Comparison of ENCODE assay signal across 9 cellular contexts in genomic region chr2:20012032-20012281, GRCh38. TPM values are rescaled to one million over a fixed set of nuclear protein-coding genes. Genes with fewer than 3 reads are reported as not detected.
DNase-seq lines count a peak whose midpoint lies in the region; ATAC-seq and TF ChIP-seq lines count a peak whose summit lies in the region.
"Had no signal": no experiment of that assay in that cellular context is flagged by ENCODE, and none has a peak within 500 bp of the region (broad histone marks: within the 10 kb centered on the region; RNA-seq: fewer than 3 reads in every experiment).

No MANE protein-coding gene starts in this region.

- H3K9ac ChIP-seq in SK-N-SH (peak overlapping the region; percentile 57; the same call in 1 of the 2 replicates), fibroblast of lung (ENCODE audit: insufficient read depth, low read length) (no peak overlapping the region)

- H4K20me1 ChIP-seq in SK-N-SH (ENCODE audit: insufficient read depth) (no peaks in the 10 kb centered on the region), fibroblast of lung (ENCODE audit: control insufficient read depth, extremely low read depth, insufficient read depth, low read length) (no peaks in the 10 kb centered on the region)

- H3K79me2 ChIP-seq in SK-N-SH (ENCODE audit: insufficient read depth) (no peaks in the 10 kb centered on the region), fibroblast of lung (ENCODE audit: control insufficient read depth, insufficient read depth, low read length) (no peaks in the 10 kb centered on the region)

- TF ChIP-seq RAD21 in SK-N-SH (IDR thresholded peaks at IDR 0.05; ENCODE audit: low read length), result no peak

- peaks cover 0 to 12% (median 6%) of the 10 kb centered on the region in 4 donors for H3K4me1 Mint-ChIP-seq in CD4-positive, CD25-positive, alpha-beta regulatory T cell
- H3K4me1 Mint-ChIP-seq in osteocyte (ENCODE audit: unreplicated experiment), result peaks cover 17% of the 10 kb centered on the region

- intact Hi-C loops in posterior vena cava (cut with DNase I), result loop anchor here in 1 of 2 donors (5.0 kb wide), 1 partner anchor 85 kb away; no protein-coding TSS in a partner anchor

- no peaks in the 10 kb centered on the region for H3K36me3 ChIP-seq in CD4-positive, CD25-positive, alpha-beta regulatory T cell (ENCODE audit: control insufficient read depth, insufficient read depth, low read length)
- H3K36me3 ChIP-seq in SK-N-SH (replicated peaks in 1 of 2; ENCODE audit: control insufficient read depth in 1 of 2, insufficient read depth in 2 of 2, low read length in 1 of 2), result no peaks in the 10 kb centered on the region
- H3K36me3 ChIP-seq in fibroblast of lung (ENCODE audit: control insufficient read depth, insufficient read depth, low read length), result no peaks in the 10 kb centered on the region

- H3K9me3 Mint-ChIP-seq in CD4-positive, CD25-positive, alpha-beta regulatory T cell, result peaks cover 0 to 4% (median 0%) of the 10 kb centered on the region in 7 donors
- H3K9me3 Mint-ChIP-seq in osteocyte (ENCODE audit: unreplicated experiment), result peaks cover 12% of the 10 kb centered on the region

- H3K27me3 Mint-ChIP-seq in CD4-positive, CD25-positive, alpha-beta regulatory T cell, result peaks cover 56% of the 10 kb centered on the region
- no peaks in the 10 kb centered on the region for H3K27me3 Mint-ChIP-seq in osteocyte (ENCODE audit: unreplicated experiment)

- no peak for DNase-seq in CD4-positive, CD25-positive, alpha-beta regulatory T cell
- DNase-seq in SK-N-SH, result peak; percentile 76
- no peak for DNase-seq in fibroblast of lung (ENCODE audit: low read depth in 2 of 2)
- DNase-seq in osteocyte (ENCODE audit: extremely low spot score, unreplicated experiment), result no peak
- no peak for DNase-seq in posterior vena cava (ENCODE audit: low spot score)
- DNase-seq in NCI-H2029 treated with DMSO at 0.1 percent for 48 hours (lab: John Stamatoyannopoulos, UW), result no peak
- DNase-seq: anterior cingulate cortex had no signal

- no peak overlapping the region for H3K27ac ChIP-seq in CD4-positive, CD25-positive, alpha-beta regulatory T cell (ENCODE audit: insufficient read depth, low read length, poor library complexity, severe bottlenecking)
- H3K27ac ChIP-seq in SK-N-SH (ENCODE audit: low read depth in 2 of 2, low read length in 1 of 2) (no peak overlapping the region), fibroblast of lung (ENCODE audit: insufficient read depth, low read length) (no peak overlapping the region)

- H3F3A ChIP-seq in SK-N-SH (replicated peaks; ENCODE audit: insufficient read depth), result peaks cover 4% of the 10 kb centered on the region

- POLR2A ChIA-PET in SK-N-SH (lab: Yijun Ruan, JAX), result interaction anchor here (1.3 to 1.4 kb wide), 2 partner anchors 40 to 111 kb away, joined by 3 to 4 read pairs; partner anchors contain the start of genes LAPTM4A and TTC32

- H3K9me3 ChIP-seq in CD4-positive, CD25-positive, alpha-beta regulatory T cell (ENCODE audit: control insufficient read depth in 2 of 2, low read length in 2 of 2), result no peaks in the 10 kb centered on the region
- no peaks in the 10 kb centered on the region for H3K9me3 ChIP-seq in SK-N-SH
- no peaks in the 10 kb centered on the region for H3K9me3 ChIP-seq in fibroblast of lung (ENCODE audit: control insufficient read depth, insufficient read depth, low read depth, low read length)

- peaks cover 12% of the 10 kb centered on the region for H3K4me1 ChIP-seq in CD4-positive, CD25-positive, alpha-beta regulatory T cell (ENCODE audit: control insufficient read depth, insufficient read depth, low read length, poor library complexity, severe bottlenecking)
- H3K4me1 ChIP-seq in SK-N-SH (ENCODE audit: control insufficient read depth in 1 of 2, insufficient read depth in 2 of 2, low read depth in 1 of 2, low read length in 1 of 2), result peaks cover 0 to 16% of the 10 kb centered on the region in 2 experiments; a peak in 2 of 4 replicates
- H3K4me1 ChIP-seq in fibroblast of lung (ENCODE audit: control insufficient read depth, extremely low read depth, insufficient read depth, low read length), result no peaks in the 10 kb centered on the region

- H3K36me3 Mint-ChIP-seq in CD4-positive, CD25-positive, alpha-beta regulatory T cell, result no peaks in the 10 kb centered on the region
- H3K36me3 Mint-ChIP-seq in osteocyte (ENCODE audit: unreplicated experiment), result no peaks in the 10 kb centered on the region

- TF ChIP-seq CTCF in SK-N-SH (IDR thresholded peaks at IDR 0.05), result no peak
- no peak for TF ChIP-seq CTCF in fibroblast of lung (conservative IDR thresholded peaks at IDR 0.05 in 1 of 2, IDR thresholded peaks at IDR 0.05 in 1 of 2; ENCODE audit: low read depth in 1 of 2, low read length in 2 of 2)
- no peak for TF ChIP-seq CTCF in osteocyte (IDR thresholded peaks at IDR 0.05)

- H2AFZ ChIP-seq in SK-N-SH (ENCODE audit: low read depth), result peak overlapping the region; percentile 95
- H2AFZ ChIP-seq in fibroblast of lung (ENCODE audit: low read length), result peak overlapping the region; percentile 38

- no peak for ATAC-seq in CD4-positive, CD25-positive, alpha-beta regulatory T cell (ENCODE audit: low read depth in 2 of 2)
- no peak for ATAC-seq in GM19395 (IDR thresholded peaks at IDR 0.05; ENCODE audit: unreplicated experiment)
- ATAC-seq in HG02981 (IDR thresholded peaks at IDR 0.05; ENCODE audit: unreplicated experiment), result no peak

- no peak for TF ChIP-seq EP300 in SK-N-SH (IDR thresholded peaks at IDR 0.05; ENCODE audit: borderline replicate concordance in 1 of 2, low read depth in 1 of 2, low read length in 1 of 2)

- H3K4me3 Mint-ChIP-seq in CD4-positive, CD25-positive, alpha-beta regulatory T cell, result peak overlapping the region in 3 of 4 donors; percentile 30 to 83 (median 77)
- peak overlapping the region; percentile 59 for H3K4me3 Mint-ChIP-seq in osteocyte (ENCODE audit: unreplicated experiment)

- H3K4me2 ChIP-seq in SK-N-SH (peak overlapping the region; percentile 75), fibroblast of lung (ENCODE audit: extremely low read depth, insufficient read depth, low read length) (peak overlapping the region; percentile 58)

- no peaks in the 10 kb centered on the region for H3K9me2 ChIP-seq in SK-N-SH

- H3K27me3 ChIP-seq in CD4-positive, CD25-positive, alpha-beta regulatory T cell (ENCODE audit: control insufficient read depth, insufficient read depth, low read length), result peaks cover 41% of the 10 kb centered on the region
- H3K27me3 ChIP-seq in SK-N-SH (ENCODE audit: insufficient read depth) (no peaks in the 10 kb centered on the region), fibroblast of lung (ENCODE audit: control insufficient read depth, insufficient read depth, low read length) (no peaks in the 10 kb centered on the region)

- CTCF ChIA-PET in SK-N-SH (lab: Yijun Ruan, JAX), result interaction anchor here (1.0 to 9.7 kb wide), 12 partner anchors 18 to 410 kb away, joined by 3 to 233 read pairs (median 4); no protein-coding TSS in a partner anchor

- 53% methylated on average over 4 of the region's 4 CpGs for WGBS in SK-N-SH (ENCODE audit: low lambda C conversion rate)

- H3K27ac Mint-ChIP-seq in CD4-positive, CD25-positive, alpha-beta regulatory T cell, result no peak overlapping the region
- H3K27ac Mint-ChIP-seq in osteocyte (ENCODE audit: unreplicated experiment), result no peak overlapping the region

- no peak overlapping the region for H3K4me3 ChIP-seq in CD4-positive, CD25-positive, alpha-beta regulatory T cell (ENCODE audit: low read depth, low read length)
- H3K4me3 ChIP-seq in SK-N-SH (ENCODE audit: low read depth in 2 of 2, low read length in 1 of 2), result peak overlapping the region; percentile 52 to 61
- H3K4me3 ChIP-seq in fibroblast of lung (replicated peaks in 1 of 4; ENCODE audit: control extremely low read depth in 1 of 4, insufficient read depth in 1 of 4, low read depth in 3 of 4, low read length in 4 of 4), result peak overlapping the region; percentile 19 to 60 (median 36)

TF ChIP-seq in SK-N-SH, 30 proteins besides CTCF, POLR2A, EP300 and RAD21 (continues in another document):
- TF ChIP-seq RFX5 (IDR thresholded peaks at IDR 0.05; ENCODE audit: low read length) (no peak), EZH2phosphoT487 (IDR thresholded peaks at IDR 0.05; ENCODE audit: borderline replicate concordance, low read depth) (no peak), ELF1 (IDR thresholded peaks at IDR 0.05) (no peak), GABPA (IDR thresholded peaks at IDR 0.05; ENCODE audit: low read depth) (no peak), MEF2A (IDR thresholded peaks at IDR 0.05; ENCODE audit: borderline replicate concordance, low read depth) (no peak), TEAD4 (IDR thresholded peaks at IDR 0.05; ENCODE audit: borderline replicate concordance, insufficient read depth) (no peak)

RNA-seq across cellular contexts. Expression of gene MATN3, which starts 0.5 kb away (rescaled TPM):
- total RNA-seq in CD4-positive, CD25-positive, alpha-beta regulatory T cell, result not detected
- not detected for polyA plus RNA-seq in CD4-positive, CD25-positive, alpha-beta regulatory T cell
- polyA plus RNA-seq in SK-N-SH (2012; rRNA removed), result 4.0 and 5.9 TPM in 2 replicates
- 7.1 and 8.9 TPM in 2 replicates for polyA plus RNA-seq in SK-N-SH (2012; cell fraction: cytosol; rRNA removed)
- 3.6 and 5.5 TPM in 2 replicates for polyA plus RNA-seq in SK-N-SH (2012; cell fraction: nucleus; rRNA removed)
- total RNA-seq in fibroblast of lung, result 0.51 and 2.3 TPM in 2 replicates
- 4.5 and 6.9 TPM in 2 replicates for polyA plus RNA-seq in fibroblast of lung
- 3.6 and 5.5 TPM in 2 replicates for polyA plus RNA-seq in fibroblast of lung (2012)
- polyA minus RNA-seq in fibroblast of lung (ENCODE audit: low replicate concordance), result 1.8 and 2.6 TPM in 2 replicates
- total RNA-seq in osteocyte, result 12.2 and 12.8 TPM in 2 replicates
- 1 to 10 TPM; 1.2 to 2.3 TPM for total RNA-seq in posterior vena cava

RNA-seq across cellular contexts. Expression of gene WDR35, which starts 22.1 kb away (rescaled TPM):
- 3.8 TPM for total RNA-seq in CD4-positive, CD25-positive, alpha-beta regulatory T cell
- polyA plus RNA-seq in CD4-positive, CD25-positive, alpha-beta regulatory T cell, result 1 to 10 TPM; 1.3 to 2.6 (median 1.9) TPM
- polyA plus RNA-seq in SK-N-SH (2012; rRNA removed) (8.6 and 12.1 TPM in 2 replicates), fibroblast of lung (7.0 and 8.3 TPM in 2 replicates)
- polyA plus RNA-seq in SK-N-SH (2012; cell fraction: cytosol; rRNA removed), result 9.9 and 10.9 TPM in 2 replicates
- polyA plus RNA-seq in SK-N-SH (2012; cell fraction: nucleus; rRNA removed), result 13.9 and 30.4 TPM in 2 replicates
- total RNA-seq in fibroblast of lung (11.6 and 13.4 TPM in 2 replicates), osteocyte (11.0 and 11.4 TPM in 2 replicates), posterior vena cava (10 to 100 TPM in 1 of 2 donors, 1 to 10 TPM in 1; 9.6 to 10.7 TPM)
- polyA plus RNA-seq in fibroblast of lung (2012), result 3.8 and 4.7 TPM in 2 replicates
- 1.2 and 1.6 TPM in 2 replicates for polyA minus RNA-seq in fibroblast of lung (ENCODE audit: low replicate concordance)

RNA-seq across cellular contexts. Expression of gene LAPTM4A, which starts 39.5 kb away (rescaled TPM):
- total RNA-seq in CD4-positive, CD25-positive, alpha-beta regulatory T cell, result 74.1 TPM
- polyA plus RNA-seq in CD4-positive, CD25-positive, alpha-beta regulatory T cell, result 100 to 1,000 TPM; 118 to 141 (median 133) TPM
- polyA plus RNA-seq in SK-N-SH (2012; rRNA removed), result 306 and 350 TPM in 2 replicates
- 391 and 431 TPM in 2 replicates for polyA plus RNA-seq in SK-N-SH (2012; cell fraction: cytosol; rRNA removed)
- polyA plus RNA-seq in SK-N-SH (2012; cell fraction: nucleus; rRNA removed), result 69.8 and 155 TPM in 2 replicates
- total RNA-seq in fibroblast of lung, result 155 and 193 TPM in 2 replicates
- polyA plus RNA-seq in fibroblast of lung, result 634 and 1,101 TPM in 2 replicates
- polyA plus RNA-seq in fibroblast of lung (2012), result 303 and 486 TPM in 2 replicates
- 73.7 and 98.5 TPM in 2 replicates for polyA minus RNA-seq in fibroblast of lung (ENCODE audit: low replicate concordance)
- 560 and 578 TPM in 2 replicates for total RNA-seq in osteocyte
- total RNA-seq in posterior vena cava, result 100 to 1,000 TPM; 199 to 230 TPM
